In genomic region chr1:30847358-30847972, GRCh38 we compare ENCODE assay signal across 8 cellular contexts.
DNase-seq lines count a peak whose midpoint lies in the region; ATAC-seq and TF ChIP-seq lines count a peak whose summit lies in the region.

No MANE protein-coding gene starts in this region.

- in situ Hi-C loops in GM13976 (cut with MboI; ENCODE audit: low sequenced_read_pairs, unreplicated experiment) = no loop called here

- DNase-seq in GM23338 (ENCODE audit: low spot score) (peak; percentile 73), amniotic epithelial cell (ENCODE audit: low read depth) (peak; percentile 21), hepatic stellate cell (ENCODE audit: low spot score) (peak; percentile 61), pulmonary artery endothelial cell (ENCODE audit: low read depth, low spot score) (peak; percentile 39), type B pancreatic cell (ENCODE audit: extremely low spot score, unreplicated experiment) (no peak), GM13976 (ENCODE audit: low spot score) (no peak)
- DNase-seq in CD8-positive, alpha-beta memory T cell = no peak

- H3K36me3 ChIP-seq in GM23338 (ENCODE audit: insufficient read depth) = no peaks in the 10 kb centered on the region
- H3K36me3 ChIP-seq in CD8-positive, alpha-beta memory T cell (ENCODE audit: insufficient read depth, low read length) = no peaks in the 10 kb centered on the region

- peak overlapping the region; percentile 100 for H2AFZ ChIP-seq in GM23338

- POLR2A ChIA-PET in CD8-positive, alpha-beta memory T cell (lab: Charles Lee) = no interaction called here

- CTCF ChIA-PET in CD8-positive, alpha-beta memory T cell (lab: Charles Lee) = no interaction called here

- H3K79me2 ChIP-seq in GM23338 (replicated peaks; ENCODE audit: insufficient read depth) = no peaks in the 10 kb centered on the region

- no peaks in the 10 kb centered on the region for H4K20me1 ChIP-seq in GM23338 (replicated peaks; ENCODE audit: insufficient read depth)

- H3K4me1 Mint-ChIP-seq in GM23338 (peaks cover 45% of the 10 kb centered on the region), type B pancreatic cell (ENCODE audit: unreplicated experiment) (peaks cover 15% of the 10 kb centered on the region)
- H3K4me1 Mint-ChIP-seq in CD8-positive, alpha-beta memory T cell = peaks cover 0 to 9% (median 4%) of the 10 kb centered on the region in 3 donors

- H3K36me3 Mint-ChIP-seq in GM23338 (ENCODE audit: low read depth) (no peaks in the 10 kb centered on the region), type B pancreatic cell (no peaks in the 10 kb centered on the region)
- H3K36me3 Mint-ChIP-seq in CD8-positive, alpha-beta memory T cell = no peaks in the 10 kb centered on the region

- H3K27ac ChIP-seq in GM23338 (ENCODE audit: low read depth) = no peak overlapping the region
- H3K27ac ChIP-seq in CD8-positive, alpha-beta memory T cell (ENCODE audit: low read depth, low read length) = no peak overlapping the region

- H3K27me3 Mint-ChIP-seq in GM23338 (ENCODE audit: insufficient read depth, low read depth, poor library complexity) = peaks cover 10% of the 10 kb centered on the region
- peaks cover 45% of the 10 kb centered on the region for H3K27me3 Mint-ChIP-seq in type B pancreatic cell
- H3K27me3 Mint-ChIP-seq in CD8-positive, alpha-beta memory T cell = peaks cover 29 to 70% of the 10 kb centered on the region in 2 donors

- H3K27me3 ChIP-seq in GM23338 (ENCODE audit: insufficient read depth) = no peaks in the 10 kb centered on the region
- H3K27me3 ChIP-seq in CD8-positive, alpha-beta memory T cell (ENCODE audit: insufficient read depth, low read length, poor library complexity, severe bottlenecking) = peaks cover 7% of the 10 kb centered on the region

- no peaks in the 10 kb centered on the region for H3F3A ChIP-seq in GM23338 (replicated peaks; ENCODE audit: low read depth)

- TF ChIP-seq CTCF in GM23338 (conservative IDR thresholded peaks at IDR 0.05; ENCODE audit: low read depth in 2 of 2) (no peak), type B pancreatic cell (conservative IDR thresholded peaks at IDR 0.05) (no peak), GM13976 (IDR thresholded peaks at IDR 0.05; ENCODE audit: borderline replicate concordance, control extremely low read depth, extremely low read depth, insufficient read depth, missing control alignments) (no peak)

- ATAC-seq in GM23338 = peak; percentile 69
- ATAC-seq in GM21381 (IDR thresholded peaks at IDR 0.05; ENCODE audit: unreplicated experiment) = no peak

- H3K9me3 Mint-ChIP-seq in GM23338 (no peaks in the 10 kb centered on the region), type B pancreatic cell (no peaks in the 10 kb centered on the region)
- no peaks in the 10 kb centered on the region for H3K9me3 Mint-ChIP-seq in CD8-positive, alpha-beta memory T cell

- peaks cover 35% of the 10 kb centered on the region for H3K4me1 ChIP-seq in GM23338 (ENCODE audit: insufficient read depth)
- no peaks in the 10 kb centered on the region for H3K4me1 ChIP-seq in CD8-positive, alpha-beta memory T cell (ENCODE audit: insufficient read depth, low read length)

- H3K4me2 ChIP-seq in GM23338 = no peak overlapping the region

- no peak overlapping the region for H3K4me3 ChIP-seq in GM23338
- no peak overlapping the region for H3K4me3 ChIP-seq in CD8-positive, alpha-beta memory T cell (ENCODE audit: low read length)

- H3K9me3 ChIP-seq in CD8-positive, alpha-beta memory T cell (ENCODE audit: low read length) = no peaks in the 10 kb centered on the region

- no peak overlapping the region for H3K27ac Mint-ChIP-seq in GM23338
- no peak overlapping the region for H3K27ac Mint-ChIP-seq in type B pancreatic cell
- H3K27ac Mint-ChIP-seq in CD8-positive, alpha-beta memory T cell = no peak overlapping the region

- H3K9me2 ChIP-seq in GM23338 (ENCODE audit: insufficient read depth) = no peaks in the 10 kb centered on the region; the same call in 1 of the 2 replicates

- no peak overlapping the region for H3K4me3 Mint-ChIP-seq in GM23338
- no peak overlapping the region for H3K4me3 Mint-ChIP-seq in type B pancreatic cell
- no peak overlapping the region for H3K4me3 Mint-ChIP-seq in CD8-positive, alpha-beta memory T cell

TF ChIP-seq in GM23338, 12 proteins besides CTCF, POLR2A, EP300 and RAD21:
- peak; percentile 42; the same call in 1 of the 2 replicates for TF ChIP-seq CREB1 (CRISPR knock-in tag; IDR thresholded peaks at IDR 0.05; ENCODE audit: low read depth)
- TF ChIP-seq ZNF331 (CRISPR knock-in tag; IDR thresholded peaks at IDR 0.05; ENCODE audit: low read depth) = no peak

Comparison
In these comparisons a context has a peak if more than half of its experiments do, and no peak if none do; other contexts are left out.
1. DNase-seq: peak in GM23338 (single experiment), amniotic epithelial cell (single experiment), hepatic stellate cell (single experiment) and pulmonary artery endothelial cell (single experiment); none in type B pancreatic cell (single experiment), GM13976 (single experiment) and CD8-positive, alpha-beta memory T cell (0 of 5).